ENCODE assay signal across 12 cellular contexts in the genomic region with DNA sequence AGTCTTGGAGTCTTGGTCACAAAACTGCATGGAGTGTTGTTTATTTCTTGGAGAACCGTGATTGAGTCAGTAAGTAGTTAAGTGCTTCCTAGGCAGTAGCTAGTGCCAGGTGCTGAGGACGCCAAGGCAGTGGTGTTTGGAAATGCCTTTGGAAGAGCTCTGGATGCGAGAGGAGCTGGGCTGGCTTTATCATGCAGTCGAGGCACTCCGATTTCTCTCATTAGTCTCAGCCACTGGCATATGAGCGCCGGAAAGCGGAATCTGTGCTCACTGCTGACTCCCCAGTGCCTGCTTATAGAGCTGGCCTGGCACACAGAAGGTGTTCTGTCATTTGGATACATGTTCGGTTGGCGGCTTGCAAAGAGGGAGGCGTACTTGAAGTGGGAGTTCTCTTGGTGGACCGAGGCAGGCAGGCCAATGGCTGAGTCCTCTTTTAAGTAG. TPM values are rescaled to one million over a fixed set of nuclear protein-coding genes. Genes with fewer than 3 reads are reported as not detected.
A peak's percentile ranks its signal among the peaks of the same experiment; 100 is the strongest.
DNase-seq lines count a peak whose midpoint lies in the region; FAIRE-seq and TF ChIP-seq lines count a peak whose summit lies in the region.
"Had no signal": no experiment of that assay in that cellular context is flagged by ENCODE, and none has a peak within 500 bp of the region (broad histone marks: within the 10 kb centered on the region; RNA-seq: fewer than 3 reads in every experiment).

No MANE protein-coding gene starts in this region.

- H3K27ac Mint-ChIP-seq in IgD-negative memory B cell = peak overlapping the region in 2 of 3 donors; percentile 55 to 60
- H3K27ac Mint-ChIP-seq: activated naive CD8-positive, alpha-beta T cell treated with anti-CD3 and anti-CD28 coated beads for 36 hours had no signal

- H3K27me3 ChIP-seq in ascending aorta (no peaks in the 10 kb centered on the region), thyroid gland (no peaks in the 10 kb centered on the region), small intestine (ENCODE audit: control insufficient read depth in 2 of 2, insufficient read depth in 2 of 2, low read length in 2 of 2) (no peaks in the 10 kb centered on the region)

- peak overlapping the region; percentile 5 to 93 (median 59) for H3K4me3 Mint-ChIP-seq in IgD-negative memory B cell
- H3K4me3 Mint-ChIP-seq: activated naive CD8-positive, alpha-beta T cell treated with anti-CD3 and anti-CD28 coated beads for 36 hours had no signal

- FAIRE-seq in small intestine (lab: Jason Lieb, UNC) = no peak
- FAIRE-seq: RCC 7860 had no signal

- H3K4me1 ChIP-seq in ascending aorta = peaks cover 0 to 13% of the 10 kb centered on the region in 2 donors
- peaks cover 54% of the 10 kb centered on the region in 2 donors for H3K4me1 ChIP-seq in thyroid gland
- peaks cover 6 to 9% of the 10 kb centered on the region in 2 donors for H3K4me1 ChIP-seq in small intestine (ENCODE audit: control insufficient read depth in 2 of 2, insufficient read depth in 1 of 2, low read depth in 1 of 2, low read length in 1 of 2)

- intact Hi-C loops in ascending aorta (cut with DNase I) (loop anchor here (5.0 to 10.0 kb wide), 7 partner anchors 72 to 1237 kb away; partner anchors contain the start of genes ATP1A1, GDAP2, TRIM45 and WDR3), thyroid gland (cut with DNase I) (no loop called here)

- H3K27ac ChIP-seq in ascending aorta (peak overlapping the region; percentile 19 to 22), thyroid gland (peak overlapping the region in 2 of 3 donors; percentile 30 to 41), small intestine (ENCODE audit: low read depth in 1 of 2, low read length in 1 of 2) (peak overlapping the region in 1 of 2 donors; percentile 25)

- H3K9me3 Mint-ChIP-seq in IgD-negative memory B cell = peaks cover 0 to 2% (median 0%) of the 10 kb centered on the region in 3 donors
- H3K9me3 Mint-ChIP-seq: activated naive CD8-positive, alpha-beta T cell treated with anti-CD3 and anti-CD28 coated beads for 36 hours; memory B cell had no signal

- H3K4me1 Mint-ChIP-seq in IgD-negative memory B cell = peaks cover 45 to 69% (median 56%) of the 10 kb centered on the region in 3 donors

- H3K36me3 ChIP-seq in ascending aorta (no peaks in the 10 kb centered on the region), thyroid gland (no peaks in the 10 kb centered on the region), small intestine (ENCODE audit: control insufficient read depth in 2 of 2, insufficient read depth in 2 of 2, low read length in 2 of 2) (no peaks in the 10 kb centered on the region)

- H3K36me3 Mint-ChIP-seq in IgD-negative memory B cell = peaks cover 13% of the 10 kb centered on the region
- H3K36me3 Mint-ChIP-seq: activated naive CD8-positive, alpha-beta T cell treated with anti-CD3 and anti-CD28 coated beads for 36 hours had no signal

- no peaks in the 10 kb centered on the region for H3K27me3 Mint-ChIP-seq in IgD-negative memory B cell
- H3K27me3 Mint-ChIP-seq: memory B cell had no signal

- 54 to 65% methylated on average over 10 to 12 of the region's 12 CpGs for WGBS in thyroid gland, 2 donors
- WGBS in small intestine, 3 donors = 73 to 90% (median 87%) methylated on average over 12 of the region's 12 CpGs

- TF ChIP-seq POLR2A in thyroid gland (IDR thresholded peaks at IDR 0.05) = peak in 1 of 2 donors; percentile 16

- H3K4me3 ChIP-seq in ascending aorta (peak overlapping the region; percentile 4 to 46), thyroid gland (replicated peaks in 1 of 3) (no peak overlapping the region), small intestine (ENCODE audit: low read depth in 1 of 2, low read length in 2 of 2) (no peak overlapping the region)

- TF ChIP-seq CTCF in ascending aorta (IDR thresholded peaks at IDR 0.05) (no peak), thyroid gland (IDR thresholded peaks at IDR 0.05) (no peak)

- H3K9me3 ChIP-seq in ascending aorta (no peaks in the 10 kb centered on the region), thyroid gland (no peaks in the 10 kb centered on the region), small intestine (ENCODE audit: control insufficient read depth, low read depth) (no peaks in the 10 kb centered on the region)

- DNase-seq in ascending aorta (ENCODE audit: low spot score in 2 of 2) (peak in 1 of 2 donors; percentile 73), islet precursor cell (peak; percentile 42), thyroid gland (peak; percentile 53 to 56), NCI-H2107 (lab: John Stamatoyannopoulos, UW) (no peak), small intestine (no peak), amniotic stem cell (lab: John Stamatoyannopoulos, UW) (no peak)
- DNase-seq: activated naive CD8-positive, alpha-beta T cell treated with anti-CD3 and anti-CD28 coated beads for 36 hours; NCI-H1417 had no signal

RNA-seq across cellular contexts. Expression of gene TENT5C, which starts 3.6 kb away (rescaled TPM):
- polyA plus RNA-seq in IgD-negative memory B cell (33.4 TPM), small intestine (1 to 10 TPM; 2.2 to 4.6 (median 3.1) TPM)
- total RNA-seq in ascending aorta (0.32 TPM), thyroid gland (10 to 100 TPM; 14.8 to 30.4 (median 22.2) TPM)
- total RNA-seq: epithelial cell of proximal tubule had no signal

Comparison
In these comparisons a context has a peak if more than half of its experiments do, and no peak if none do; other contexts are left out.
1. DNase-seq: peak in islet precursor cell (single experiment) and thyroid gland (2 of 2); none in NCI-H2107 (single experiment), small intestine (single experiment) and amniotic stem cell (single experiment).
2. H3K4me3 ChIP-seq: peak in ascending aorta (2 of 2); none in thyroid gland (0 of 3) and small intestine (0 of 2).
3. RNA of gene TENT5C, which starts 3.6 kb away (total RNA-seq): 14.8 to 30.4 TPM in thyroid gland; 0.32 TPM in ascending aorta (single experiment); every median in the first group is over 10 times any median in the second.